Comparison of ENCODE assay signal across 8 cellular contexts in genomic region chr6:27091661-27092315, GRCh38.
DNase-seq lines count a peak whose midpoint lies in the region; ATAC-seq, FAIRE-seq and TF ChIP-seq lines count a peak whose summit lies in the region.

No MANE protein-coding gene starts in this region.

- TF ChIP-seq EP300 in sigmoid colon (IDR thresholded peaks at IDR 0.05) (no peak), tibial nerve (IDR thresholded peaks at IDR 0.05) (no peak)

- no peak overlapping the region for H3K27ac Mint-ChIP-seq in activated CD4-positive, alpha-beta T cell treated with anti-CD3 and anti-CD28 coated beads for 36 hours
- H3K27ac Mint-ChIP-seq in mesothelial cell of epicardium, result peak overlapping the region; percentile 57

- H3K9me3 ChIP-seq in sigmoid colon (no peaks in the 10 kb centered on the region), tibial nerve (no peaks in the 10 kb centered on the region)

- H3K27me3 ChIP-seq in bronchial epithelial cell (ENCODE audit: control insufficient read depth, insufficient read depth, low read length), result no peaks in the 10 kb centered on the region
- peaks cover 15 to 72% (median 16%) of the 10 kb centered on the region in 3 donors for H3K27me3 ChIP-seq in sigmoid colon
- peaks cover 0 to 73% of the 10 kb centered on the region in 2 donors for H3K27me3 ChIP-seq in tibial nerve

- DNase-seq in activated CD4-positive, alpha-beta T cell treated with anti-CD3 and anti-CD28 coated beads for 36 hours, result peak; percentile 60
- DNase-seq in activated CD4-positive, alpha-beta T cell treated with anti-CD3 and anti-CD28 coated beads, Interleukin-2, amount 50 U/mL, for 1 hour, result no peak
- DNase-seq in RPMI8226 (peak; percentile 83), bronchial epithelial cell (ENCODE audit: low read depth) (peak; percentile 88), mesothelial cell of epicardium (ENCODE audit: low spot score in 2 of 2, unreplicated experiment in 2 of 2) (peak in 1 of 2 experiments; percentile 51), sigmoid colon (no peak), tibial nerve (ENCODE audit: low spot score in 2 of 2) (no peak)

- peak; percentile 92 for ATAC-seq in activated CD4-positive, alpha-beta T cell treated with anti-CD3 and anti-CD28 coated beads for 36 hours
- ATAC-seq in HG03342 (IDR thresholded peaks at IDR 0.05; ENCODE audit: unreplicated experiment), result peak; percentile 51

- H3K4me1 ChIP-seq in sigmoid colon, result peaks cover 0 to 15% (median 9%) of the 10 kb centered on the region in 4 donors
- H3K4me1 ChIP-seq in tibial nerve, result peaks cover 0 to 4% (median 0%) of the 10 kb centered on the region in 4 donors

- peaks cover 11% of the 10 kb centered on the region for H3K4me1 Mint-ChIP-seq in activated CD4-positive, alpha-beta T cell treated with anti-CD3 and anti-CD28 coated beads for 36 hours
- peaks cover 8% of the 10 kb centered on the region for H3K4me1 Mint-ChIP-seq in mesothelial cell of epicardium

- no peak for FAIRE-seq in bronchial epithelial cell (lab: Jason Lieb, UNC)

- POLR2A ChIA-PET in activated CD4-positive, alpha-beta T cell treated with anti-CD3 and anti-CD28 coated beads for 36 hours (lab: Charles Lee), result interaction anchor here (0.6 kb wide), 1 partner anchor 12 kb away, joined by 4 read pairs; no protein-coding TSS in a partner anchor

- no peaks in the 10 kb centered on the region for H3K9me3 Mint-ChIP-seq in activated CD4-positive, alpha-beta T cell treated with anti-CD3 and anti-CD28 coated beads for 36 hours (ENCODE audit: low read depth)
- H3K9me3 Mint-ChIP-seq in mesothelial cell of epicardium, result peaks cover 4% of the 10 kb centered on the region

- H3K4me3 Mint-ChIP-seq in activated CD4-positive, alpha-beta T cell treated with anti-CD3 and anti-CD28 coated beads for 36 hours, result peak overlapping the region; percentile 50
- H3K4me3 Mint-ChIP-seq in mesothelial cell of epicardium, result peak overlapping the region; percentile 80

- no peak for TF ChIP-seq POLR2A in sigmoid colon (IDR thresholded peaks at IDR 0.05)
- TF ChIP-seq POLR2A in tibial nerve (IDR thresholded peaks at IDR 0.05), result no peak

- H3K36me3 Mint-ChIP-seq in activated CD4-positive, alpha-beta T cell treated with anti-CD3 and anti-CD28 coated beads for 36 hours (ENCODE audit: low read depth), result no peaks in the 10 kb centered on the region
- H3K36me3 Mint-ChIP-seq in mesothelial cell of epicardium, result no peaks in the 10 kb centered on the region

- CTCF ChIA-PET in activated CD4-positive, alpha-beta T cell treated with anti-CD3 and anti-CD28 coated beads for 36 hours (lab: Charles Lee), result interaction anchor here (0.6 kb wide), 1 partner anchor 11 kb away, joined by 3 read pairs; no protein-coding TSS in a partner anchor

- peaks cover 56% of the 10 kb centered on the region for H3K27me3 Mint-ChIP-seq in activated CD4-positive, alpha-beta T cell treated with anti-CD3 and anti-CD28 coated beads for 36 hours
- peaks cover 76% of the 10 kb centered on the region for H3K27me3 Mint-ChIP-seq in mesothelial cell of epicardium (ENCODE audit: low read depth)

- intact Hi-C loops in activated CD4-positive, alpha-beta T cell treated with anti-CD3 and anti-CD28 coated beads for 36 hours (cut with DNase I, micrococcal nuclease), result no loop called here
- intact Hi-C loops in sigmoid colon (cut with DNase I), result no loop called here

- H3K36me3 ChIP-seq in bronchial epithelial cell (ENCODE audit: control insufficient read depth, insufficient read depth, low read length), result no peaks in the 10 kb centered on the region
- no peaks in the 10 kb centered on the region for H3K36me3 ChIP-seq in sigmoid colon
- no peaks in the 10 kb centered on the region for H3K36me3 ChIP-seq in tibial nerve

- no peak for TF ChIP-seq CTCF in bronchial epithelial cell (IDR thresholded peaks at IDR 0.05; ENCODE audit: insufficient read depth, low read length, severe bottlenecking)
- no peak for TF ChIP-seq CTCF in mesothelial cell of epicardium (IDR thresholded peaks at IDR 0.05; ENCODE audit: unreplicated experiment)
- TF ChIP-seq CTCF in sigmoid colon (IDR thresholded peaks at IDR 0.05), result no peak
- TF ChIP-seq CTCF in tibial nerve (IDR thresholded peaks at IDR 0.05), result no peak

- H3K27ac ChIP-seq in sigmoid colon, result no peak overlapping the region
- H3K27ac ChIP-seq in tibial nerve, result no peak overlapping the region

- WGBS in sigmoid colon, 2 donors, result 2% methylated on average over 27 of the region's 27 CpGs
- 2% methylated on average over 27 of the region's 27 CpGs for WGBS in tibial nerve, 2 donors

- H3K4me3 ChIP-seq in bronchial epithelial cell (ENCODE audit: low read depth, low read length) (peak overlapping the region; percentile 51), sigmoid colon (peak overlapping the region in 2 of 4 donors; percentile 10 to 19), tibial nerve (peak overlapping the region in 1 of 4 donors; percentile 30)

Comparison
In these comparisons a context has a peak if more than half of its experiments do, and no peak if none do; other contexts are left out.
1. DNase-seq: peak in activated CD4-positive, alpha-beta T cell treated with anti-CD3 and anti-CD28 coated beads for 36 hours (single experiment), RPMI8226 (single experiment) and bronchial epithelial cell (single experiment); none in activated CD4-positive, alpha-beta T cell treated with anti-CD3 and anti-CD28 coated beads, Interleukin-2, amount 50 U/mL, for 1 hour (single experiment), sigmoid colon (single experiment) and tibial nerve (0 of 2).